Comparison of ENCODE assay signal across 8 cellular contexts in genomic region chr3:160565442-160566403, GRCh38. TPM values are rescaled to one million over a fixed set of nuclear protein-coding genes. Genes with fewer than 3 reads are reported as not detected.
DNase-seq lines count a peak whose midpoint lies in the region; ATAC-seq and TF ChIP-seq lines count a peak whose summit lies in the region.

Gene KPNA4 (minus strand): TSS chr3:160565571. CDS start chr3:160565282, 289 bp downstream.

- peak within 1 kb of the TSS; percentile 93 for H2AFZ ChIP-seq in OCI-LY3 (ENCODE audit: low read depth, low read length)

- H3K9me3 ChIP-seq in OCI-LY3 (ENCODE audit: insufficient read depth, low read length), result no peaks in the 10 kb centered on the region

- H3K4me3 ChIP-seq in OCI-LY3 (ENCODE audit: low read length), result peak within 1 kb of the TSS; percentile 90

- H3K4me1 ChIP-seq in OCI-LY3 (ENCODE audit: low read length), result peaks cover 26% of the 10 kb centered on the region

- H3K27me3 Mint-ChIP-seq in endothelial cell (ENCODE audit: unreplicated experiment), result peaks cover 22% of the 10 kb centered on the region

- H3K27me3 ChIP-seq in OCI-LY3 (ENCODE audit: low read depth, low read length), result no peaks in the 10 kb centered on the region

- H3K4me2 ChIP-seq in OCI-LY3 (ENCODE audit: low read length), result peak within 1 kb of the TSS; percentile 88

- H3K4me1 Mint-ChIP-seq in endothelial cell (ENCODE audit: unreplicated experiment), result peaks cover 43% of the 10 kb centered on the region

- peaks cover 49% of the 10 kb centered on the region for H3K79me2 ChIP-seq in OCI-LY3 (ENCODE audit: low read length)

- peak within 1 kb of the TSS; percentile 55 for H3K27ac ChIP-seq in OCI-LY3 (ENCODE audit: low read length)

- H3K36me3 Mint-ChIP-seq in endothelial cell (ENCODE audit: low read depth, unreplicated experiment), result peaks cover 31% of the 10 kb centered on the region

- TF ChIP-seq CTCF in OCI-LY3 (IDR thresholded peaks at IDR 0.05; ENCODE audit: low read depth, low read length), result no peak
- TF ChIP-seq CTCF in endothelial cell (IDR thresholded peaks at IDR 0.05; ENCODE audit: unreplicated experiment), result no peak

- H3K9ac ChIP-seq in OCI-LY3 (ENCODE audit: low read length), result peak within 1 kb of the TSS; percentile 93

- peaks cover 36% of the 10 kb centered on the region for H4K20me1 ChIP-seq in OCI-LY3 (ENCODE audit: insufficient read depth, low read length)

- H3K9me3 Mint-ChIP-seq in endothelial cell (ENCODE audit: unreplicated experiment), result no peaks in the 10 kb centered on the region

- H3K4me3 Mint-ChIP-seq in endothelial cell (ENCODE audit: unreplicated experiment), result peak within 1 kb of the TSS; percentile 99

- DNase-seq in D341Med (ENCODE audit: low spot score) (peak; percentile 98), HuH-7 (ENCODE audit: low spot score) (peak; percentile 92), endothelial cell (ENCODE audit: low spot score) (peak; percentile 98), midbrain (lab: John Stamatoyannopoulos, UW) (peak; percentile 98)
- peak; percentile 96 for DNase-seq in activated CD8-positive, alpha-beta memory T cell treated with anti-CD3 and anti-CD28 coated beads, Interleukin-2, amount 50 U/mL, for 48 hours
- peak; percentile 93 to 95 for DNase-seq in stimulated activated CD8-positive, alpha-beta memory T cell treated with anti-CD3 and anti-CD28 coated beads, Interleukin-2, amount 100 ng/mL, for 1 hour (ENCODE audit: low read depth in 2 of 2)

- peak within 1 kb of the TSS; percentile 99 for H3K27ac Mint-ChIP-seq in endothelial cell (ENCODE audit: unreplicated experiment)

- H3K36me3 ChIP-seq in OCI-LY3 (replicated peaks; ENCODE audit: low read depth, low read length), result peaks cover 6% of the 10 kb centered on the region

- peak; percentile 94 for ATAC-seq in GM21515 (IDR thresholded peaks at IDR 0.05; ENCODE audit: unreplicated experiment)

RNA-seq across cellular contexts. Expression of gene KPNA4, which starts in this region (rescaled TPM):
- total RNA-seq in endothelial cell (ENCODE audit: unreplicated experiment), result 57.1 TPM

Comparison
In these comparisons a context has a peak if more than half of its experiments do, and no peak if none do; other contexts are left out.
1. Peak in every context shown above with its lines: DNase-seq, ATAC-seq, H3K4me3 ChIP-seq and H3K27ac ChIP-seq.